13 cellular contexts compared by ENCODE assay signal in the genomic region with DNA sequence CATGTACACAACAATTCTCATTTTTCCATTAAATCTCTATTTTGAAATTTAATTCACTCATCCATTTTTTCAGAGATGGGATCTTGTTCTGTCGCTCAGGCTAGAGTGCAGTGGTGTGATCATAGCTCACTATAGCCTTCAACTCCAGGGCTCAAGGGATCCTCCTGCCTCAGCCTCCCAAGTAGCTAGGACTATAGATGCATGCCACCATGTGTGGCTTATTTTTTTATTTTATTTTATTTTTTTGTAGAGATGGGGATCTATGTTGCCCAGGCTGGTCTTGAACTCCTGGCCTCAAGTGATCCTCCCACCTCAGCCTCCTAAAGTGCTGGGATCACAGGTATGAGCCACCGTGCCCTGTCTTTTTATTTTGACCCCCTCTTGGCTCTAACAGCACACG.
A peak's percentile ranks its signal among the peaks of the same experiment; 100 is the strongest.
DNase-seq lines count a peak whose midpoint lies in the region; ATAC-seq, FAIRE-seq and TF ChIP-seq lines count a peak whose summit lies in the region.
"Had no signal": no experiment of that assay in that cellular context is flagged by ENCODE, and none has a peak within 500 bp of the region (broad histone marks: within the 10 kb centered on the region; RNA-seq: fewer than 3 reads in every experiment).

No MANE protein-coding gene starts in this region.

- H3K36me3 ChIP-seq in GM23248 (ENCODE audit: low read depth): peaks cover 18% of the 10 kb centered on the region; the same call in 1 of the 2 replicates
- peaks cover 7% of the 10 kb centered on the region for H3K36me3 ChIP-seq in astrocyte (ENCODE audit: insufficient read depth, low read length)
- peaks cover 0 to 21% of the 10 kb centered on the region in 2 donors for H3K36me3 ChIP-seq in psoas muscle (ENCODE audit: insufficient read depth in 1 of 2, low read depth in 1 of 2)

- intact Hi-C loops in CD4-positive, alpha-beta T cell (cut with DNase I, micrococcal nuclease): no loop called here
- intact Hi-C loops in psoas muscle (cut with DNase I): loop anchor here in 1 of 2 donors (5.0 kb wide), 1 partner anchor 41 kb away; no protein-coding TSS in a partner anchor

- H3K9me2 ChIP-seq in GM23248 (ENCODE audit: insufficient read depth): no peaks in the 10 kb centered on the region

- H3K4me3 ChIP-seq in GM23248: no peak overlapping the region
- no peak overlapping the region for H3K4me3 ChIP-seq in astrocyte (ENCODE audit: insufficient read depth, low read depth, low read length)
- H3K4me3 ChIP-seq in psoas muscle: peak overlapping the region; percentile 81

- H3K79me2 ChIP-seq in GM23248 (ENCODE audit: insufficient read depth) (peaks cover 100% of the 10 kb centered on the region), astrocyte (ENCODE audit: insufficient read depth, low read length) (peaks cover 99% of the 10 kb centered on the region)

- H3K4me1 Mint-ChIP-seq in CD4-positive, alpha-beta T cell (ENCODE audit: low read depth): peaks cover 95% of the 10 kb centered on the region
- peaks cover 20% of the 10 kb centered on the region for H3K4me1 Mint-ChIP-seq in astrocyte (ENCODE audit: low read depth, unreplicated experiment)
- H3K4me1 Mint-ChIP-seq in chondrocyte (ENCODE audit: low read depth): peaks cover 32% of the 10 kb centered on the region

- peaks cover 11% of the 10 kb centered on the region; the same call in 1 of the 2 replicates for H4K20me1 ChIP-seq in GM23248 (ENCODE audit: insufficient read depth)
- H4K20me1 ChIP-seq in astrocyte (ENCODE audit: insufficient read depth, low read length): peaks cover 57% of the 10 kb centered on the region

- WGBS in GM23248 (ENCODE audit: low coverage in 1 of 2, low lambda C conversion rate in 2 of 2, missing lambda C conversion rate in 2 of 2), 2 experiments: 98% methylated on average over 3 of the region's 3 CpGs
- 74 to 88% (median 83%) methylated on average over 3 of the region's 3 CpGs for WGBS in psoas muscle, 3 donors

- CTCF ChIA-PET in CD4-positive, alpha-beta T cell (lab: Charles Lee): interaction anchor here (1.0 to 4.0 kb wide), 4 partner anchors 10 to 44 kb away, joined by 3 to 21 read pairs (median 4); no protein-coding TSS in a partner anchor

- peak overlapping the region; percentile 53 for H3K27ac ChIP-seq in CD4-positive, alpha-beta T cell (ENCODE audit: low read depth, low read length)
- H3K27ac ChIP-seq in GM23248 (peak overlapping the region; percentile 80), astrocyte (ENCODE audit: low read depth, low read length) (no peak overlapping the region), psoas muscle (peak overlapping the region; percentile 94)

- H3K9me3 Mint-ChIP-seq in CD4-positive, alpha-beta T cell: no peaks in the 10 kb centered on the region
- no peaks in the 10 kb centered on the region for H3K9me3 Mint-ChIP-seq in astrocyte (ENCODE audit: unreplicated experiment)
- no peaks in the 10 kb centered on the region for H3K9me3 Mint-ChIP-seq in chondrocyte (ENCODE audit: low read depth)

- FAIRE-seq in astrocyte (lab: Jason Lieb, UNC): no peak

- POLR2A ChIA-PET in CD4-positive, alpha-beta T cell (lab: Charles Lee): interaction anchor here (1.2 to 2.4 kb wide), 6 partner anchors 8 to 102 kb away, joined by 3 to 7 read pairs (median 6); no protein-coding TSS in a partner anchor

- no peak for DNase-seq in CD4-positive, alpha-beta T cell
- DNase-seq in GM23248 (no peak), astrocyte (ENCODE audit: low read depth) (no peak), psoas muscle (no peak), HUDEP-2 (lab: John Stamatoyannopoulos, UW; ENCODE audit: unreplicated experiment in 76 of 76) (no peak), chondrocyte (ENCODE audit: low spot score) (no peak), SIG-M5 (lab: John Stamatoyannopoulos, UW) (no peak), UCSD-AML1 (lab: John Stamatoyannopoulos, UW; ENCODE audit: unreplicated experiment) (no peak)
- DNase-seq: activated gamma-delta T cell treated with Interleukin-2 at 50 U/mL for 16 hours; GF-D8; NCI-H1105 treated with DMSO at 0.1 percent for 48 hours; OCI-M1; stimulated activated CD4-positive, alpha-beta T cell treated with anti-CD3 and anti-CD28 coated beads, Interleukin-4, amount 100 ng/mL, for 1 hour had no signal

- H3K4me2 ChIP-seq in GM23248 (ENCODE audit: unreplicated experiment) (peak overlapping the region; percentile 46), astrocyte (ENCODE audit: low read length) (peak overlapping the region; percentile 87)

- H3K4me1 ChIP-seq in GM23248 (ENCODE audit: insufficient read depth): peaks cover 56% of the 10 kb centered on the region
- H3K4me1 ChIP-seq in astrocyte (ENCODE audit: insufficient read depth, low read length): peaks cover 23% of the 10 kb centered on the region
- H3K4me1 ChIP-seq in psoas muscle: peaks cover 41% of the 10 kb centered on the region

- peaks cover 70% of the 10 kb centered on the region for H3F3A ChIP-seq in GM23248 (ENCODE audit: insufficient read depth)

- H3K27me3 Mint-ChIP-seq in CD4-positive, alpha-beta T cell: no peaks in the 10 kb centered on the region
- H3K27me3 Mint-ChIP-seq in astrocyte (ENCODE audit: low read depth, unreplicated experiment) (no peaks in the 10 kb centered on the region), chondrocyte (ENCODE audit: low read depth) (no peaks in the 10 kb centered on the region)

- H3K9me3 ChIP-seq in CD4-positive, alpha-beta T cell (ENCODE audit: control insufficient read depth, low read length): no peaks in the 10 kb centered on the region
- no peaks in the 10 kb centered on the region for H3K9me3 ChIP-seq in GM23248 (ENCODE audit: low read depth)
- no peaks in the 10 kb centered on the region for H3K9me3 ChIP-seq in astrocyte (ENCODE audit: insufficient read depth, low read depth, low read length)
- H3K9me3 ChIP-seq in psoas muscle: no peaks in the 10 kb centered on the region

- no peak for TF ChIP-seq CTCF in CD4-positive, alpha-beta T cell (IDR thresholded peaks at IDR 0.05)
- TF ChIP-seq CTCF in astrocyte (IDR thresholded peaks at IDR 0.05; ENCODE audit: insufficient read depth, low read depth, low read length): no peak
- TF ChIP-seq CTCF in psoas muscle (IDR thresholded peaks at IDR 0.05): no peak
- no peak for TF ChIP-seq CTCF in chondrocyte (IDR thresholded peaks at IDR 0.05)

- ATAC-seq in CD4-positive, alpha-beta T cell (ENCODE audit: poor library complexity): no peak
- ATAC-seq in psoas muscle: no peak

- H3K27ac Mint-ChIP-seq in CD4-positive, alpha-beta T cell: peak overlapping the region; percentile 98
- no peak overlapping the region for H3K27ac Mint-ChIP-seq in astrocyte (ENCODE audit: unreplicated experiment)
- H3K27ac Mint-ChIP-seq in chondrocyte (ENCODE audit: unreplicated experiment): no peak overlapping the region

- H3K9ac ChIP-seq in GM23248 (peak overlapping the region; percentile 49; the same call in 1 of the 2 replicates), astrocyte (ENCODE audit: low read length) (no peak overlapping the region)

- in situ Hi-C loops in GM23248 (cut with MboI): no loop called here

- H3K36me3 Mint-ChIP-seq in CD4-positive, alpha-beta T cell (ENCODE audit: low read depth): peaks cover 92% of the 10 kb centered on the region
- H3K36me3 Mint-ChIP-seq in astrocyte (ENCODE audit: low read depth, unreplicated experiment): peaks cover 19% of the 10 kb centered on the region
- peaks cover 4% of the 10 kb centered on the region for H3K36me3 Mint-ChIP-seq in chondrocyte (ENCODE audit: low read depth)

- no peak overlapping the region for H2AFZ ChIP-seq in GM23248
- H2AFZ ChIP-seq in astrocyte (ENCODE audit: low read depth, low read length): no peak overlapping the region

- no peaks in the 10 kb centered on the region for H3K27me3 ChIP-seq in CD4-positive, alpha-beta T cell (ENCODE audit: control insufficient read depth, insufficient read depth, low read length)
- H3K27me3 ChIP-seq in GM23248 (replicated peaks; ENCODE audit: insufficient read depth): no peaks in the 10 kb centered on the region
- H3K27me3 ChIP-seq in astrocyte (ENCODE audit: insufficient read depth, low read length): no peaks in the 10 kb centered on the region
- H3K27me3 ChIP-seq in psoas muscle (ENCODE audit: insufficient read depth in 3 of 3, low read length in 2 of 3): no peaks in the 10 kb centered on the region

- H3K4me3 Mint-ChIP-seq in CD4-positive, alpha-beta T cell: peak overlapping the region; percentile 69
- no peak overlapping the region for H3K4me3 Mint-ChIP-seq in astrocyte (ENCODE audit: unreplicated experiment)
- no peak overlapping the region for H3K4me3 Mint-ChIP-seq in chondrocyte (ENCODE audit: unreplicated experiment)
